10 cellular contexts compared by ENCODE assay signal in genomic region chr6:108737594-108738546, GRCh38.
A peak's percentile ranks its signal among the peaks of the same experiment; 100 is the strongest.
DNase-seq lines count a peak whose midpoint lies in the region.
"Had no signal": no experiment of that assay in that cellular context is flagged by ENCODE, and none has a peak within 500 bp of the region (broad histone marks: within the 10 kb centered on the region; RNA-seq: fewer than 3 reads in every experiment).

No MANE protein-coding gene starts in this region.

- no peak overlapping the region for H3K27ac Mint-ChIP-seq in T-helper 2 cell treated with Interferon-gamma antibody and Interleukin-4, amounts not matched to agents 5 μg/mL and 100 μg/mL, for 36 hours
- H3K27ac Mint-ChIP-seq: activated naive CD8-positive, alpha-beta T cell treated with anti-CD3 and anti-CD28 coated beads, Interleukin-2, amount 10 ng/mL, durations not matched to agents 7 days and 5 days; natural killer cell treated with Interleukin-12 subunit alpha and Interleukin-12 subunit beta and Interleukin-15 and Interleukin-18, amount 100 ng/mL, for 72 hours had no signal

- peak; percentile 64 for DNase-seq in activated effector memory CD4-positive, alpha-beta T cell treated with anti-CD3 and anti-CD28 coated beads, Interleukin-2, amount 50 U/mL, for 16 hours
- no peak for DNase-seq in activated effector memory CD4-positive, alpha-beta T cell treated with Interleukin-2 at 50 U/mL for 16 hours
- DNase-seq in T-helper 2 cell treated with Interferon-gamma antibody and Interleukin-4, amounts not matched to agents 5 μg/mL and 100 μg/mL, for 36 hours (ENCODE audit: low spot score), result peak; percentile 75
- DNase-seq in glomerular endothelial cell (ENCODE audit: extremely low read depth, low read depth, low spot score) (peak; percentile 48), superior temporal gyrus (ENCODE audit: extremely low spot score) (peak; percentile 56), NCI-H774 (lab: John Stamatoyannopoulos, UW) (no peak), NCI-H146 (lab: John Stamatoyannopoulos, UW) (no peak), GDM1 (lab: John Stamatoyannopoulos, UW) (no peak)
- DNase-seq: activated naive CD8-positive, alpha-beta T cell treated with anti-CD3 and anti-CD28 coated beads, Interleukin-2, amount 10 ng/mL, durations not matched to agents 7 days and 5 days had no signal

- H3K4me3 Mint-ChIP-seq in T-helper 2 cell treated with Interferon-gamma antibody and Interleukin-4, amounts not matched to agents 5 μg/mL and 100 μg/mL, for 36 hours, result no peak overlapping the region
- H3K4me3 Mint-ChIP-seq: activated naive CD8-positive, alpha-beta T cell treated with anti-CD3 and anti-CD28 coated beads, Interleukin-2, amount 10 ng/mL, durations not matched to agents 7 days and 5 days; natural killer cell treated with Interleukin-12 subunit alpha and Interleukin-12 subunit beta and Interleukin-15 and Interleukin-18, amount 100 ng/mL, for 72 hours had no signal

- no peaks in the 10 kb centered on the region for H3K36me3 Mint-ChIP-seq in T-helper 2 cell treated with Interferon-gamma antibody and Interleukin-4, amounts not matched to agents 5 μg/mL and 100 μg/mL, for 36 hours (ENCODE audit: low read depth)
- H3K36me3 Mint-ChIP-seq: activated naive CD8-positive, alpha-beta T cell treated with anti-CD3 and anti-CD28 coated beads, Interleukin-2, amount 10 ng/mL, durations not matched to agents 7 days and 5 days; natural killer cell treated with Interleukin-12 subunit alpha and Interleukin-12 subunit beta and Interleukin-15 and Interleukin-18, amount 100 ng/mL, for 72 hours had no signal

- peaks cover 44% of the 10 kb centered on the region for H3K27me3 Mint-ChIP-seq in T-helper 2 cell treated with Interferon-gamma antibody and Interleukin-4, amounts not matched to agents 5 μg/mL and 100 μg/mL, for 36 hours (ENCODE audit: low read depth)

- H3K9me3 Mint-ChIP-seq in T-helper 2 cell treated with Interferon-gamma antibody and Interleukin-4, amounts not matched to agents 5 μg/mL and 100 μg/mL, for 36 hours, result no peaks in the 10 kb centered on the region
- H3K9me3 Mint-ChIP-seq: activated naive CD8-positive, alpha-beta T cell treated with anti-CD3 and anti-CD28 coated beads, Interleukin-2, amount 10 ng/mL, durations not matched to agents 7 days and 5 days; natural killer cell treated with Interleukin-12 subunit alpha and Interleukin-12 subunit beta and Interleukin-15 and Interleukin-18, amount 100 ng/mL, for 72 hours had no signal

- H3K4me1 Mint-ChIP-seq in T-helper 2 cell treated with Interferon-gamma antibody and Interleukin-4, amounts not matched to agents 5 μg/mL and 100 μg/mL, for 36 hours (ENCODE audit: low read depth), result peaks cover 12% of the 10 kb centered on the region
- H3K4me1 Mint-ChIP-seq: activated naive CD8-positive, alpha-beta T cell treated with anti-CD3 and anti-CD28 coated beads, Interleukin-2, amount 10 ng/mL, durations not matched to agents 7 days and 5 days had no signal

Comparison
In these comparisons a context has a peak if more than half of its experiments do, and no peak if none do; other contexts are left out.
1. DNase-seq: peak in activated effector memory CD4-positive, alpha-beta T cell treated with anti-CD3 and anti-CD28 coated beads, Interleukin-2, amount 50 U/mL, for 16 hours (single experiment), T-helper 2 cell treated with Interferon-gamma antibody and Interleukin-4, amounts not matched to agents 5 μg/mL and 100 μg/mL, for 36 hours (single experiment), glomerular endothelial cell (single experiment) and superior temporal gyrus (single experiment); none in activated effector memory CD4-positive, alpha-beta T cell treated with Interleukin-2 at 50 U/mL for 16 hours (single experiment), NCI-H774 (single experiment), NCI-H146 (single experiment) and GDM1 (single experiment).